In the genomic region with DNA sequence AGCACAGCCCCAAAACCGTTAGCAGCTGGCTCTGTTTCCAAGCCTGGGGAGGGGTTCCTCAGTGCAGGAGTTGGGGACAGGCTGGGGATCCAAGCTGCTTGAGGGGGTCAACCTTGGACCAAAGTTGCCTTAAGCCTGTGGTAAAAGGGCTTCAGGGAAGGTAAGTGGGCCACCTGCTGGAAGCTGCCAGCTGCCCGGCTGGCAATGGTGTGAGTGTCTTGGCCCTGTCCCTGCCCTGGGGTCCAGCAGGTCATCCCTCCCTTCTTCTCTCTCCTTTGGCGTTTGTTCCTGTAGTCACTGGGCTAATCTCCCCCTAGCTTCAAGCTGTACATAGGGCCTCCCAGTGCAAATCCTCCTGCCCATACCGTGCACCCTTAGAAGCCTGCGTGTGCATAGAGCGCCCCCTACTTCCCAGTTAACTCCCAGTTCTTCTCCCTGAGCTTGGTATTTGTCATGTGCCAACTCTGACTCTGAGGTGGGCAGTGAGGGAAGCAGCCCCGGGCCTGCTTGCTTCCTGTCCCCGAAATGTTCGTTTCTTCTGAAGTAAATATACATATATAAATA, we compare ENCODE assay signal across 1 cellular context.
TF ChIP-seq lines count a peak whose summit lies in the region.

No MANE protein-coding gene starts in this region.

TF ChIP-seq in K562, 482 proteins besides CTCF, POLR2A, EP300 and RAD21:
- TF ChIP-seq POLR2B (IDR thresholded peaks at IDR 0.05; ENCODE audit: low read depth, partially characterized antibody) (peak; percentile 45), ELF4 (CRISPR knock-in tag; IDR thresholded peaks at IDR 0.05) (no peak), NFXL1 (CRISPR knock-in tag; IDR thresholded peaks at IDR 0.05) (no peak), MCM5 (IDR thresholded peaks at IDR 0.05; ENCODE audit: low read depth) (no peak), MTF1 (CRISPR knock-in tag; IDR thresholded peaks at IDR 0.05; ENCODE audit: borderline replicate concordance) (no peak), STAG1 (CRISPR knock-in tag; IDR thresholded peaks at IDR 0.05; ENCODE audit: borderline replicate concordance) (no peak; the same call in 1 of the 2 replicates), RBBP5 (IDR thresholded peaks at IDR 0.05; ENCODE audit: borderline replicate concordance, insufficient read depth, low read length, poor library complexity, severe bottlenecking) (no peak), JUN (IDR thresholded peaks at IDR 0.05; ENCODE audit: borderline replicate concordance, low read depth, low read length) (no peak), JUN (CRISPR knock-in tag; IDR thresholded peaks at IDR 0.05; ENCODE audit: borderline replicate concordance) (no peak), ARID2 (IDR thresholded peaks at IDR 0.05) (0 out of 2 replicates have a peak, but pooled peaks have one; percentile 35), CHD2 (IDR thresholded peaks at IDR 0.05; ENCODE audit: low read depth, low read length) (no peak), SUPT5H (IDR thresholded peaks at IDR 0.05) (peak; percentile 46; the same call in 1 of the 2 replicates), NFRKB (IDR thresholded peaks at IDR 0.05; ENCODE audit: low read depth) (no peak), MYNN (IDR thresholded peaks at IDR 0.05) (0 out of 2 replicates have a peak, but pooled peaks have one; percentile 51), MYNN (CRISPR knock-in tag; IDR thresholded peaks at IDR 0.05) (no peak), SNRNP70 (optimal IDR thresholded peaks at IDR 0.05; ENCODE audit: low read depth, low read length) (no peak), POLR2AphosphoS5 (IDR thresholded peaks at IDR 0.05; ENCODE audit: control insufficient read depth, insufficient read depth, low read depth, low read length) (peak; percentile 8; the same call in 1 of the 2 replicates), NELFE (IDR thresholded peaks at IDR 0.05; ENCODE audit: insufficient read depth, insufficient read length) (no peak), ZNF263 (CRISPR knock-in tag; IDR thresholded peaks at IDR 0.05; ENCODE audit: borderline replicate concordance) (no peak), ZNF184 (CRISPR knock-in tag; IDR thresholded peaks at IDR 0.05) (no peak)
- TF ChIP-seq, protein P1, sequence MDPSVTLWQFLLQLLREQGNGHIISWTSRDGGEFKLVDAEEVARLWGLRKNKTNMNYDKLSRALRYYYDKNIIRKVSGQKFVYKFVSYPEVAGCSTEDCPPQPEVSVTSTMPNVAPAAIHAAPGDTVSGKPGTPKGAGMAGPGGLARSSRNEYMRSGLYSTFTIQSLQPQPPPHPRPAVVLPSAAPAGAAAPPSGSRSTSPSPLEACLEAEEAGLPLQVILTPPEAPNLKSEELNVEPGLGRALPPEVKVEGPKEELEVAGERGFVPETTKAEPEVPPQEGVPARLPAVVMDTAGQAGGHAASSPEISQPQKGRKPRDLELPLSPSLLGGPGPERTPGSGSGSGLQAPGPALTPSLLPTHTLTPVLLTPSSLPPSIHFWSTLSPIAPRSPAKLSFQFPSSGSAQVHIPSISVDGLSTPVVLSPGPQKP (CRISPR knock-in tag; IDR thresholded peaks at IDR 0.05), result no peak
- TF ChIP-seq, protein P2, sequence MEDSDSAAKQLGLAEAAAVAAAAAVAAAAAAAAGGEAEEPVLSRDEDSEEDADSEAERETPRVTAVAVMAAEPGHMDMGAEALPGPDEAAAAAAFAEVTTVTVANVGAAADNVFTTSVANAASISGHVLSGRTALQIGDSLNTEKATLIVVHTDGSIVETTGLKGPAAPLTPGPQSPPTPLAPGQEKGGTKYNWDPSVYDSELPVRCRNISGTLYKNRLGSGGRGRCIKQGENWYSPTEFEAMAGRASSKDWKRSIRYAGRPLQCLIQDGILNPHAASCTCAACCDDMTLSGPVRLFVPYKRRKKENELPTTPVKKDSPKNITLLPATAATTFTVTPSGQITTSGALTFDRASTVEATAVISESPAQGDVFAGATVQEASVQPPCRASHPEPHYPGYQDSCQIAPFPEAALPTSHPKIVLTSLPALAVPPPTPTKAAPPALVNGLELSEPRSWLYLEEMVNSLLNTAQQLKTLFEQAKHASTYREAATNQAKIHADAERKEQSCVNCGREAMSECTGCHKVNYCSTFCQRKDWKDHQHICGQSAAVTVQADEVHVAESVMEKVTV (CRISPR knock-in tag; IDR thresholded peaks at IDR 0.05), result 0 out of 2 replicates have a peak, but pooled peaks have one; percentile 12
- TF ChIP-seq, protein P3, sequence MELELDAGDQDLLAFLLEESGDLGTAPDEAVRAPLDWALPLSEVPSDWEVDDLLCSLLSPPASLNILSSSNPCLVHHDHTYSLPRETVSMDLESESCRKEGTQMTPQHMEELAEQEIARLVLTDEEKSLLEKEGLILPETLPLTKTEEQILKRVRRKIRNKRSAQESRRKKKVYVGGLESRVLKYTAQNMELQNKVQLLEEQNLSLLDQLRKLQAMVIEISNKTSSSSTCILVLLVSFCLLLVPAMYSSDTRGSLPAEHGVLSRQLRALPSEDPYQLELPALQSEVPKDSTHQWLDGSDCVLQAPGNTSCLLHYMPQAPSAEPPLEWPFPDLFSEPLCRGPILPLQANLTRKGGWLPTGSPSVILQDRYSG (tag; conservative IDR thresholded peaks at IDR 0.05; ENCODE audit: low read depth), result no peak
- TF ChIP-seq, protein P4, sequence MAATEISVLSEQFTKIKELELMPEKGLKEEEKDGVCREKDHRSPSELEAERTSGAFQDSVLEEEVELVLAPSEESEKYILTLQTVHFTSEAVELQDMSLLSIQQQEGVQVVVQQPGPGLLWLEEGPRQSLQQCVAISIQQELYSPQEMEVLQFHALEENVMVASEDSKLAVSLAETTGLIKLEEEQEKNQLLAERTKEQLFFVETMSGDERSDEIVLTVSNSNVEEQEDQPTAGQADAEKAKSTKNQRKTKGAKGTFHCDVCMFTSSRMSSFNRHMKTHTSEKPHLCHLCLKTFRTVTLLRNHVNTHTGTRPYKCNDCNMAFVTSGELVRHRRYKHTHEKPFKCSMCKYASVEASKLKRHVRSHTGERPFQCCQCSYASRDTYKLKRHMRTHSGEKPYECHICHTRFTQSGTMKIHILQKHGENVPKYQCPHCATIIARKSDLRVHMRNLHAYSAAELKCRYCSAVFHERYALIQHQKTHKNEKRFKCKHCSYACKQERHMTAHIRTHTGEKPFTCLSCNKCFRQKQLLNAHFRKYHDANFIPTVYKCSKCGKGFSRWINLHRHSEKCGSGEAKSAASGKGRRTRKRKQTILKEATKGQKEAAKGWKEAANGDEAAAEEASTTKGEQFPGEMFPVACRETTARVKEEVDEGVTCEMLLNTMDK (IDR thresholded peaks at IDR 0.05; ENCODE audit: borderline replicate concordance, insufficient read depth, low read depth, low read length, poor library complexity, severe bottlenecking), result peak; percentile 44
- TF ChIP-seq, protein P5, sequence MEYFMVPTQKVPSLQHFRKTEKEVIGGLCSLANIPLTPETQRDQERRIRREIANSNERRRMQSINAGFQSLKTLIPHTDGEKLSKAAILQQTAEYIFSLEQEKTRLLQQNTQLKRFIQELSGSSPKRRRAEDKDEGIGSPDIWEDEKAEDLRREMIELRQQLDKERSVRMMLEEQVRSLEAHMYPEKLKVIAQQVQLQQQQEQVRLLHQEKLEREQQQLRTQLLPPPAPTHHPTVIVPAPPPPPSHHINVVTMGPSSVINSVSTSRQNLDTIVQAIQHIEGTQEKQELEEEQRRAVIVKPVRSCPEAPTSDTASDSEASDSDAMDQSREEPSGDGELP (CRISPR knock-in tag; IDR thresholded peaks at IDR 0.05; ENCODE audit: borderline replicate concordance), result peak; percentile 25; the same call in 1 of the 2 replicates
- TF ChIP-seq, protein P6, sequence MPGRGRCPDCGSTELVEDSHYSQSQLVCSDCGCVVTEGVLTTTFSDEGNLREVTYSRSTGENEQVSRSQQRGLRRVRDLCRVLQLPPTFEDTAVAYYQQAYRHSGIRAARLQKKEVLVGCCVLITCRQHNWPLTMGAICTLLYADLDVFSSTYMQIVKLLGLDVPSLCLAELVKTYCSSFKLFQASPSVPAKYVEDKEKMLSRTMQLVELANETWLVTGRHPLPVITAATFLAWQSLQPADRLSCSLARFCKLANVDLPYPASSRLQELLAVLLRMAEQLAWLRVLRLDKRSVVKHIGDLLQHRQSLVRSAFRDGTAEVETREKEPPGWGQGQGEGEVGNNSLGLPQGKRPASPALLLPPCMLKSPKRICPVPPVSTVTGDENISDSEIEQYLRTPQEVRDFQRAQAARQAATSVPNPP (IDR thresholded peaks at IDR 0.05; ENCODE audit: borderline replicate concordance, insufficient read depth, insufficient read length), result no peak
